ENCODE assay signal across 22 cellular contexts in the genomic region with DNA sequence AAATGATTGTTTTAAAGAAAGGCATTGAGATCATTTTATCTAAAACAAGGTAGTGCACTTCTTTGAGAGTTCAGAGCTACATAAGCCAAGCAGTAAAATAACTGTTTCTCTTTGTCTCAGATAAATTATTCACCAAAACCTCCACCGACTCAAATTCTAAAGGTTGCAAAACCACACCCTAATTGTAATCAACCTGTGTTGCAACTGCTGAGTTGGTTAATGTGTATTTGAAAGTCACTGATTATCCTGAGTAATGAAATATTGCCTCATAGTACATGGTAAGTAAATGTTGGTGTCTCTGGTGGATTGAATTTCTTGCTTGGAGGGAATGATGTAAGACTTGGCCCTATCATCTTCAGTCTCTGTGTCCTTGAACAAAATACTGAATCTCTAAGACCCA. TPM values are rescaled to one million over a fixed set of nuclear protein-coding genes. Genes with fewer than 3 reads are reported as not detected.
A peak's percentile ranks its signal among the peaks of the same experiment; 100 is the strongest.
DNase-seq lines count a peak whose midpoint lies in the region; ATAC-seq, FAIRE-seq and TF ChIP-seq lines count a peak whose summit lies in the region.
"Had no signal": no experiment of that assay in that cellular context is flagged by ENCODE, and none has a peak within 500 bp of the region (broad histone marks: within the 10 kb centered on the region; RNA-seq: fewer than 3 reads in every experiment).

No MANE protein-coding gene starts in this region.

- H3K9me3 Mint-ChIP-seq in GM23338, result peaks cover 40% of the 10 kb centered on the region
- H3K9me3 Mint-ChIP-seq in natural killer cell treated with Interleukin-12 subunit alpha and Interleukin-12 subunit beta and Interleukin-15 and Interleukin-18, amount 100 ng/mL, for 72 hours, result peaks cover 4% of the 10 kb centered on the region

- no peaks in the 10 kb centered on the region for H3K9me2 ChIP-seq in GM23338 (ENCODE audit: insufficient read depth)

- no peaks in the 10 kb centered on the region for H3K4me1 Mint-ChIP-seq in GM23338
- no peaks in the 10 kb centered on the region for H3K4me1 Mint-ChIP-seq in natural killer cell treated with Interleukin-12 subunit alpha and Interleukin-12 subunit beta and Interleukin-15 and Interleukin-18, amount 100 ng/mL, for 72 hours (ENCODE audit: low read depth in 2 of 2)
- H3K4me1 Mint-ChIP-seq: activated CD4-positive, alpha-beta T cell treated with anti-CD3 and anti-CD28 coated beads, Interleukin-2, amount 10 ng/mL, durations not matched to agents 7 days and 5 days; H9 had no signal

- 0% methylated on average over 1 of the region's 1 CpG for WGBS in right lobe of liver (ENCODE audit: insufficient coverage, low coverage, low lambda C conversion rate, missing lambda C conversion rate)

- peak; percentile 81 for ATAC-seq in GM18909 (IDR thresholded peaks at IDR 0.05; ENCODE audit: poor library complexity, unreplicated experiment)
- peak; percentile 68 for ATAC-seq in HG03097 (IDR thresholded peaks at IDR 0.05; ENCODE audit: low FRiP score, unreplicated experiment)
- peak; percentile 75 to 91 (median 86) for ATAC-seq in right lobe of liver
- ATAC-seq in GM23338, result no peak
- no peak for ATAC-seq in natural killer cell treated with Interleukin-12 subunit alpha and Interleukin-12 subunit beta and Interleukin-15 and Interleukin-18, amount 100 ng/mL, for 72 hours
- ATAC-seq: activated naive CD4-positive, alpha-beta T cell treated with anti-CD3 and anti-CD28 coated beads, Interleukin-2, amount 50 U/mL, for 72 hours; stimulated activated naive CD8-positive, alpha-beta T cell treated with anti-CD3 and anti-CD28 coated beads, Interleukin-15, Interleukin-2, amounts not matched to agents 100 U/mL and 50 U/mL, for 24 hours had no signal

- DNase-seq in bronchial epithelial cell (ENCODE audit: low read depth), result peak; percentile 90
- no peak for DNase-seq in right lobe of liver
- DNase-seq in SW 1271 (lab: John Stamatoyannopoulos, UW), result no peak
- DNase-seq in GM23338 (ENCODE audit: low spot score), result no peak
- DNase-seq in stimulated activated CD4-positive, alpha-beta T cell treated with anti-CD3 and anti-CD28 coated beads, Interleukin-4, amount 100 ng/mL, for 24 hours, result no peak
- no peak for DNase-seq in natural killer cell treated with Interleukin-12 subunit alpha and Interleukin-12 subunit beta and Interleukin-15 and Interleukin-18, amount 100 ng/mL, for 72 hours (ENCODE audit: low spot score)
- DNase-seq: activated CD4-positive, alpha-beta T cell treated with anti-CD3 and anti-CD28 coated beads, Interleukin-2, amount 10 ng/mL, durations not matched to agents 7 days and 5 days; activated T-cell treated with anti-CD3 and anti-CD28 coated beads, Interleukin-2, amount 50 U/mL, for 1 hour; BE2C; effector memory CD4-positive, alpha-beta T cell; H9; NK-92 treated with Interleukin-12 subunit alpha and Interleukin-12 subunit beta, amount 100 ng/mL, for 24 hours; ovary; SHP77 treated with DMSO at 0.1 percent for 48 hours; spleen; stimulated activated naive CD8-positive, alpha-beta T cell treated with anti-CD3 and anti-CD28 coated beads, Interleukin-15, Interleukin-2, amounts not matched to agents 100 U/mL and 50 U/mL, for 24 hours had no signal

- no peaks in the 10 kb centered on the region for H3K27me3 ChIP-seq in bronchial epithelial cell (ENCODE audit: control insufficient read depth, insufficient read depth, low read length)
- H3K27me3 ChIP-seq in right lobe of liver, result no peaks in the 10 kb centered on the region
- H3K27me3 ChIP-seq in GM23338 (ENCODE audit: insufficient read depth), result no peaks in the 10 kb centered on the region
- H3K27me3 ChIP-seq: BE2C, cardiac muscle cell, ovary, spleen, vagina had no signal

- TF ChIP-seq CTCF in bronchial epithelial cell (IDR thresholded peaks at IDR 0.05; ENCODE audit: insufficient read depth, low read length, severe bottlenecking) (no peak), right lobe of liver (IDR thresholded peaks at IDR 0.05) (no peak), GM23338 (conservative IDR thresholded peaks at IDR 0.05; ENCODE audit: low read depth in 2 of 2) (no peak)

- H2AFZ ChIP-seq in GM23338, result no peak overlapping the region

- H3K36me3 Mint-ChIP-seq in GM23338 (ENCODE audit: low read depth), result peaks cover 13% of the 10 kb centered on the region; the same call in 1 of the 3 replicates
- H3K36me3 Mint-ChIP-seq in natural killer cell treated with Interleukin-12 subunit alpha and Interleukin-12 subunit beta and Interleukin-15 and Interleukin-18, amount 100 ng/mL, for 72 hours, result no peaks in the 10 kb centered on the region

- H3F3A ChIP-seq in GM23338 (replicated peaks; ENCODE audit: low read depth), result no peaks in the 10 kb centered on the region

- no peak overlapping the region for H3K4me2 ChIP-seq in GM23338

- H3K9me3 ChIP-seq in right lobe of liver, result no peaks in the 10 kb centered on the region
- H3K9me3 ChIP-seq: BE2C, ovary, vagina had no signal

- intact Hi-C loops in right lobe of liver (cut with DNase I), result no loop called here

- TF ChIP-seq POLR2A in right lobe of liver (IDR thresholded peaks at IDR 0.05), result no peak

- no peaks in the 10 kb centered on the region for H3K79me2 ChIP-seq in GM23338 (replicated peaks; ENCODE audit: insufficient read depth)

- H3K4me3 ChIP-seq in bronchial epithelial cell (ENCODE audit: low read depth, low read length) (no peak overlapping the region), right lobe of liver (peak overlapping the region in 2 of 3 donors; percentile 1 to 12), GM23338 (no peak overlapping the region)
- H3K4me3 ChIP-seq: cardiac muscle cell, ovary, spleen, vagina had no signal

- no peaks in the 10 kb centered on the region for H3K36me3 ChIP-seq in bronchial epithelial cell (ENCODE audit: control insufficient read depth, insufficient read depth, low read length)
- H3K36me3 ChIP-seq in right lobe of liver, result no peaks in the 10 kb centered on the region
- H3K36me3 ChIP-seq in GM23338 (ENCODE audit: insufficient read depth), result no peaks in the 10 kb centered on the region
- H3K36me3 ChIP-seq: BE2C, cardiac muscle cell, ovary, spleen, vagina had no signal

- H3K27ac ChIP-seq in right lobe of liver (peak overlapping the region; percentile 68 to 86 (median 70)), GM23338 (ENCODE audit: low read depth) (no peak overlapping the region)
- H3K27ac ChIP-seq: cardiac muscle cell, ovary, spleen, vagina had no signal

- no peaks in the 10 kb centered on the region for H4K20me1 ChIP-seq in GM23338 (replicated peaks; ENCODE audit: insufficient read depth)

- H3K27me3 Mint-ChIP-seq in GM23338 (ENCODE audit: insufficient read depth, low read depth, poor library complexity), result no peaks in the 10 kb centered on the region
- no peaks in the 10 kb centered on the region for H3K27me3 Mint-ChIP-seq in natural killer cell treated with Interleukin-12 subunit alpha and Interleukin-12 subunit beta and Interleukin-15 and Interleukin-18, amount 100 ng/mL, for 72 hours
- H3K27me3 Mint-ChIP-seq: activated CD4-positive, alpha-beta T cell treated with anti-CD3 and anti-CD28 coated beads, Interleukin-2, amount 10 ng/mL, durations not matched to agents 7 days and 5 days had no signal

- no peak for FAIRE-seq in bronchial epithelial cell (lab: Jason Lieb, UNC)

- H3K4me3 Mint-ChIP-seq in GM23338, result no peak overlapping the region
- no peak overlapping the region for H3K4me3 Mint-ChIP-seq in natural killer cell treated with Interleukin-12 subunit alpha and Interleukin-12 subunit beta and Interleukin-15 and Interleukin-18, amount 100 ng/mL, for 72 hours
- H3K4me3 Mint-ChIP-seq: activated CD4-positive, alpha-beta T cell treated with anti-CD3 and anti-CD28 coated beads, Interleukin-2, amount 10 ng/mL, durations not matched to agents 7 days and 5 days; H9 had no signal

- H3K27ac Mint-ChIP-seq in GM23338, result no peak overlapping the region
- no peak overlapping the region for H3K27ac Mint-ChIP-seq in natural killer cell treated with Interleukin-12 subunit alpha and Interleukin-12 subunit beta and Interleukin-15 and Interleukin-18, amount 100 ng/mL, for 72 hours
- H3K27ac Mint-ChIP-seq: activated CD4-positive, alpha-beta T cell treated with anti-CD3 and anti-CD28 coated beads, Interleukin-2, amount 10 ng/mL, durations not matched to agents 7 days and 5 days; activated naive CD4-positive, alpha-beta T cell treated with anti-CD3 and anti-CD28 coated beads, Interleukin-2, amount 50 U/mL, for 72 hours; H9 had no signal

- H3K4me1 ChIP-seq in right lobe of liver (peaks cover 0 to 49% (median 10%) of the 10 kb centered on the region in 4 donors), GM23338 (ENCODE audit: insufficient read depth) (no peaks in the 10 kb centered on the region)
- H3K4me1 ChIP-seq: BE2C, spleen, vagina had no signal

TF ChIP-seq in GM23338, 12 proteins besides CTCF, POLR2A, EP300 and RAD21 (continues in another document):
- no peak for TF ChIP-seq NANOG (IDR thresholded peaks at IDR 0.05; ENCODE audit: borderline replicate concordance)
- TF ChIP-seq, protein P1, sequence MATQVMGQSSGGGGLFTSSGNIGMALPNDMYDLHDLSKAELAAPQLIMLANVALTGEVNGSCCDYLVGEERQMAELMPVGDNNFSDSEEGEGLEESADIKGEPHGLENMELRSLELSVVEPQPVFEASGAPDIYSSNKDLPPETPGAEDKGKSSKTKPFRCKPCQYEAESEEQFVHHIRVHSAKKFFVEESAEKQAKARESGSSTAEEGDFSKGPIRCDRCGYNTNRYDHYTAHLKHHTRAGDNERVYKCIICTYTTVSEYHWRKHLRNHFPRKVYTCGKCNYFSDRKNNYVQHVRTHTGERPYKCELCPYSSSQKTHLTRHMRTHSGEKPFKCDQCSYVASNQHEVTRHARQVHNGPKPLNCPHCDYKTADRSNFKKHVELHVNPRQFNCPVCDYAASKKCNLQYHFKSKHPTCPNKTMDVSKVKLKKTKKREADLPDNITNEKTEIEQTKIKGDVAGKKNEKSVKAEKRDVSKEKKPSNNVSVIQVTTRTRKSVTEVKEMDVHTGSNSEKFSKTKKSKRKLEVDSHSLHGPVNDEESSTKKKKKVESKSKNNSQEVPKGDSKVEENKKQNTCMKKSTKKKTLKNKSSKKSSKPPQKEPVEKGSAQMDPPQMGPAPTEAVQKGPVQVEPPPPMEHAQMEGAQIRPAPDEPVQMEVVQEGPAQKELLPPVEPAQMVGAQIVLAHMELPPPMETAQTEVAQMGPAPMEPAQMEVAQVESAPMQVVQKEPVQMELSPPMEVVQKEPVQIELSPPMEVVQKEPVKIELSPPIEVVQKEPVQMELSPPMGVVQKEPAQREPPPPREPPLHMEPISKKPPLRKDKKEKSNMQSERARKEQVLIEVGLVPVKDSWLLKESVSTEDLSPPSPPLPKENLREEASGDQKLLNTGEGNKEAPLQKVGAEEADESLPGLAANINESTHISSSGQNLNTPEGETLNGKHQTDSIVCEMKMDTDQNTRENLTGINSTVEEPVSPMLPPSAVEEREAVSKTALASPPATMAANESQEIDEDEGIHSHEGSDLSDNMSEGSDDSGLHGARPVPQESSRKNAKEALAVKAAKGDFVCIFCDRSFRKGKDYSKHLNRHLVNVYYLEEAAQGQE (IDR thresholded peaks at IDR 0.05; ENCODE audit: unreplicated experiment), result no peak

RNA-seq across cellular contexts. Expression of a gene that starts 35.9 kb away (rescaled TPM):
- total RNA-seq in bronchial epithelial cell, result 1.5 TPM in 1 of 2 replicates, not detected in the other
- 1,000 to 10,000 TPM in 3 of 6 experiments, 100 to 1,000 TPM in 3; 231 to 3,951 (median 1,253) TPM for total RNA-seq in right lobe of liver
- not detected in 2 replicates for total RNA-seq in GM23338 (2014; rRNA removed; shearing (Covaris generic))
- not detected in 2 replicates for polyA plus RNA-seq in GM23338 (2016; fragmentation: Nextera tagmentation; extraction: Ambion mirVana)
- total RNA-seq in natural killer cell treated with Interleukin-12 subunit alpha and Interleukin-12 subunit beta and Interleukin-15 and Interleukin-18, amount 100 ng/mL, for 72 hours, result not detected
- total RNA-seq: activated CD4-positive, alpha-beta T cell treated with anti-CD3 and anti-CD28 coated beads, Interleukin-2, amount 10 ng/mL, durations not matched to agents 7 days and 5 days; activated naive CD4-positive, alpha-beta T cell treated with anti-CD3 and anti-CD28 coated beads, Interleukin-2, amount 50 U/mL, for 72 hours; cardiac muscle cell; H9; M059J; spleen had no signal
- polyA plus RNA-seq: ovary, spleen had no signal

Comparison
In these comparisons a context has a peak if more than half of its experiments do, and no peak if none do; other contexts are left out.
1. ATAC-seq: peak in GM18909 (single experiment), HG03097 (single experiment) and right lobe of liver (4 of 4); none in GM23338 (single experiment) and natural killer cell treated with Interleukin-12 subunit alpha and Interleukin-12 subunit beta and Interleukin-15 and Interleukin-18, amount 100 ng/mL, for 72 hours (0 of 2).
2. H3K4me3 ChIP-seq: peak in right lobe of liver (2 of 3); none in bronchial epithelial cell (single experiment) and GM23338 (single experiment).
3. RNA of a gene that starts 35.9 kb away (total RNA-seq): 231 to 3,951 TPM in right lobe of liver; 1.5 TPM in bronchial epithelial cell, not detected in GM23338 and not detected in natural killer cell treated with Interleukin-12 subunit alpha and Interleukin-12 subunit beta and Interleukin-15 and Interleukin-18, amount 100 ng/mL, for 72 hours; every median in the first group is over 10 times any median in the second.